In genomic region chr1:43673261-43673660, GRCh38 we compare ENCODE assay signal across 22 cellular contexts.
"Had no signal": no experiment of that assay in that cellular context is flagged by ENCODE, and none has a peak within 500 bp of the region (broad histone marks: within the 10 kb centered on the region; RNA-seq: fewer than 3 reads in every experiment).

No MANE protein-coding gene starts in this region.

- H3K27ac ChIP-seq: SJSA1, SK-N-MC had no signal

- DNase-seq: IMR-90, Karpas-422, KG1, MG63, NCI-H1092, NCI-H1105 treated with DMSO at 0.1 percent for 48 hours, NCI-H1417 treated with DMSO at 0.1 percent for 48 hours, NCI-H187, NCI-H2029, NCI-H2081 treated with DMSO at 0.1 percent for 48 hours, NCI-H2171, NCI-H226, NCI-H446, NCI-H510A, NCI-H524 treated with DMSO at 0.1 percent for 48 hours, NCI-H69, NCI-H774, Right ventricle myocardium superior, RPMI8226, SIG-M5 had no signal
